ENCODE assay signal across 8 cellular contexts in genomic region chrX:120308959-120309872, GRCh38. TPM values are rescaled to one million over a fixed set of nuclear protein-coding genes. Genes with fewer than 3 reads are reported as not detected.
DNase-seq lines count a peak whose midpoint lies in the region; ATAC-seq and TF ChIP-seq lines count a peak whose summit lies in the region.

No MANE protein-coding gene starts in this region.

- H3K36me3 ChIP-seq in OCI-LY7 (ENCODE audit: insufficient read depth, low read length) = no peaks in the 10 kb centered on the region
- H3K36me3 ChIP-seq in heart left ventricle = no peaks in the 10 kb centered on the region

- H3K9me3 ChIP-seq in OCI-LY7 (ENCODE audit: low read length) (no peaks in the 10 kb centered on the region), heart left ventricle (no peaks in the 10 kb centered on the region)

- peak; percentile 27 for TF ChIP-seq POLR2A in GM19099 (IDR thresholded peaks at IDR 0.05; ENCODE audit: extremely low read depth, insufficient read length, low read depth)
- no peak for TF ChIP-seq POLR2A in heart left ventricle (IDR thresholded peaks at IDR 0.05)

- POLR2A ChIA-PET in OCI-LY7 (lab: Charles Lee) = no interaction called here

- peak; percentile 28 for TF ChIP-seq CTCF in AG10803 (conservative IDR thresholded peaks at IDR 0.05; ENCODE audit: low read length)
- TF ChIP-seq CTCF in OCI-LY7 (conservative IDR thresholded peaks at IDR 0.05; ENCODE audit: low read length) = peak; percentile 72
- peak in 7 of 12 donors; percentile 6 to 39 (median 35) for TF ChIP-seq CTCF in heart left ventricle (IDR thresholded peaks at IDR 0.05)
- TF ChIP-seq CTCF in progenitor cell of endocrine pancreas (IDR thresholded peaks at IDR 0.05; ENCODE audit: unreplicated experiment) = peak; percentile 54

- BruUV-seq in OCI-LY7 (replicated peaks; lab: Mats Ljungman, UMichigan) = no TSS peak

- CTCF ChIA-PET in OCI-LY7 (lab: Charles Lee; ENCODE audit: unreplicated experiment) = no interaction called here
- CTCF ChIA-PET in activated naive CD4-positive, alpha-beta T cell treated with anti-CD3 and anti-CD28 coated beads for 36 hours (lab: Charles Lee) = interaction anchor here (0.5 to 2.2 kb wide), 7 partner anchors 9 to 821 kb away, joined by 3 to 8 read pairs (median 3); partner anchors contain the start of gene ZBTB33

- DNase-seq in AG10803 (ENCODE audit: low read depth) (peak; percentile 29), OCI-LY7 (ENCODE audit: low spot score) (peak; percentile 73), heart left ventricle (peak; percentile 43 to 70 (median 44)), progenitor cell of endocrine pancreas (ENCODE audit: low spot score, unreplicated experiment) (peak; percentile 40), ureter (ENCODE audit: low spot score) (peak; percentile 72)
- peak; percentile 80 for DNase-seq in activated naive CD4-positive, alpha-beta T cell treated with anti-CD3 and anti-CD28 coated beads for 36 hours

- no peaks in the 10 kb centered on the region for H3K79me2 ChIP-seq in OCI-LY7 (ENCODE audit: insufficient read depth, low read depth, low read length)

- H4K20me1 ChIP-seq in OCI-LY7 (ENCODE audit: insufficient read depth, low read length) = no peaks in the 10 kb centered on the region

- 1 to 45% (median 20%) methylated on average over 45 to 52 of the region's 52 CpGs for WGBS in heart left ventricle, 4 donors

- peak; percentile 87 for ATAC-seq in HG03378 (IDR thresholded peaks at IDR 0.05; ENCODE audit: unreplicated experiment)
- ATAC-seq in heart left ventricle = peak; percentile 61 to 85 (median 78)

- no peaks in the 10 kb centered on the region for H3K36me3 Mint-ChIP-seq in activated naive CD4-positive, alpha-beta T cell treated with anti-CD3 and anti-CD28 coated beads for 36 hours (ENCODE audit: low read depth)
- H3K36me3 Mint-ChIP-seq in progenitor cell of endocrine pancreas (ENCODE audit: insufficient read depth) = no peaks in the 10 kb centered on the region

- peaks cover 7% of the 10 kb centered on the region for H3K4me1 Mint-ChIP-seq in activated naive CD4-positive, alpha-beta T cell treated with anti-CD3 and anti-CD28 coated beads for 36 hours (ENCODE audit: low read depth)
- H3K4me1 Mint-ChIP-seq in progenitor cell of endocrine pancreas (ENCODE audit: low read depth) = peaks cover 10% of the 10 kb centered on the region

- peak overlapping the region; percentile 15 for H3K27ac Mint-ChIP-seq in activated naive CD4-positive, alpha-beta T cell treated with anti-CD3 and anti-CD28 coated beads for 36 hours
- H3K27ac Mint-ChIP-seq in progenitor cell of endocrine pancreas = peak overlapping the region; percentile 42

- H3K27ac ChIP-seq in OCI-LY7 (ENCODE audit: low read depth, low read length, poor library complexity, severe bottlenecking) = no peak overlapping the region
- no peak overlapping the region for H3K27ac ChIP-seq in heart left ventricle

- H3K9me3 Mint-ChIP-seq in activated naive CD4-positive, alpha-beta T cell treated with anti-CD3 and anti-CD28 coated beads for 36 hours = no peaks in the 10 kb centered on the region
- peaks cover 6% of the 10 kb centered on the region for H3K9me3 Mint-ChIP-seq in progenitor cell of endocrine pancreas (ENCODE audit: low read depth)

- peak overlapping the region; percentile 9 for H3K4me3 ChIP-seq in AG10803 (ENCODE audit: low read length)
- H3K4me3 ChIP-seq in OCI-LY7 (ENCODE audit: low read depth, low read length, poor library complexity, severe bottlenecking) = peak overlapping the region; percentile 56
- peak overlapping the region; percentile 3 to 49 (median 39) for H3K4me3 ChIP-seq in heart left ventricle

- H3K9me2 ChIP-seq in OCI-LY7 (ENCODE audit: insufficient read depth, low read length) = no peaks in the 10 kb centered on the region

- H3K4me1 ChIP-seq in OCI-LY7 (ENCODE audit: insufficient read depth, low read length, poor library complexity, severe bottlenecking) (peaks cover 11% of the 10 kb centered on the region), heart left ventricle (peaks cover 0 to 22% (median 9%) of the 10 kb centered on the region in 12 donors)

- H3K4me3 Mint-ChIP-seq in activated naive CD4-positive, alpha-beta T cell treated with anti-CD3 and anti-CD28 coated beads for 36 hours = peak overlapping the region; percentile 79
- peak overlapping the region; percentile 61 for H3K4me3 Mint-ChIP-seq in progenitor cell of endocrine pancreas (ENCODE audit: low read depth)

- H3K27me3 ChIP-seq in heart left ventricle = peaks cover 0 to 71% (median 8%) of the 10 kb centered on the region in 9 donors

- intact Hi-C loops in OCI-LY7 (cut with micrococcal nuclease; ENCODE audit: unreplicated experiment) = no loop called here
- intact Hi-C loops in activated naive CD4-positive, alpha-beta T cell treated with anti-CD3 and anti-CD28 coated beads for 36 hours (cut with micrococcal nuclease) = loop anchor here (1.0 to 5.0 kb wide), 3 partner anchors 59 to 178 kb away; partner anchors contain the start of genes LAMP2 and ZBTB33
- intact Hi-C loops in heart left ventricle (cut with DNase I) = loop anchor here in 4 of 10 donors (5.0 to 10.0 kb wide), 3 partner anchors 54 to 64 kb away; partner anchors contain the start of gene ZBTB33 (in 3 of the 4)

- H3K27me3 Mint-ChIP-seq in activated naive CD4-positive, alpha-beta T cell treated with anti-CD3 and anti-CD28 coated beads for 36 hours (ENCODE audit: low read depth) = peaks cover 17% of the 10 kb centered on the region
- peaks cover 76% of the 10 kb centered on the region for H3K27me3 Mint-ChIP-seq in progenitor cell of endocrine pancreas

- peak overlapping the region; percentile 67; the same call in 1 of the 2 replicates for H2AFZ ChIP-seq in OCI-LY7 (ENCODE audit: low read length)

- peak overlapping the region; percentile 69 for H3K4me2 ChIP-seq in OCI-LY7 (ENCODE audit: low read length)

RNA-seq across cellular contexts. Expression of gene TMEM255A, which starts 2.0 kb away (rescaled TPM):
- total RNA-seq in OCI-LY7 (2014; rRNA removed; shearing (Covaris generic)) = not detected in 2 replicates
- total RNA-seq in OCI-LY7 (2022) = not detected in 2 replicates
- not detected for total RNA-seq in activated naive CD4-positive, alpha-beta T cell treated with anti-CD3 and anti-CD28 coated beads for 36 hours
- 1 to 10 TPM in 1 of 9 donors, under 1 TPM in 8; 0.07 to 2.4 (median 0.37) TPM for total RNA-seq in heart left ventricle
- under 1 TPM; 0.04 to 0.15 TPM for polyA plus RNA-seq in heart left ventricle
- 0.46 and 0.51 TPM in 2 replicates for total RNA-seq in progenitor cell of endocrine pancreas
- total RNA-seq in ureter = 2.1 TPM

RNA-seq across cellular contexts. Expression of gene ATP1B4, which starts 52.7 kb away (rescaled TPM):
- total RNA-seq in OCI-LY7 (2014; rRNA removed; shearing (Covaris generic)) = not detected in 2 replicates
- total RNA-seq in OCI-LY7 (2022) (not detected in 2 replicates), heart left ventricle (1 to 10 TPM in 2 of 9 donors, under 1 TPM in 5, not detected in 2; 0.09 to 6.5 (median 0.13) TPM), progenitor cell of endocrine pancreas (not detected in 2 replicates), ureter (not detected)
- total RNA-seq in activated naive CD4-positive, alpha-beta T cell treated with anti-CD3 and anti-CD28 coated beads for 36 hours = not detected
- polyA plus RNA-seq in heart left ventricle = under 1 TPM in 1 of 2 donors, not detected in 1; 0.15 TPM

RNA-seq across cellular contexts. Expression of gene ZBTB33, which starts 58.6 kb away (rescaled TPM):
- 16.7 TPM in 2 replicates for total RNA-seq in OCI-LY7 (2014; rRNA removed; shearing (Covaris generic))
- total RNA-seq in OCI-LY7 (2022) (17.7 and 19.3 TPM in 2 replicates), heart left ventricle (1 to 10 TPM; 5.3 to 8.9 (median 7.1) TPM), progenitor cell of endocrine pancreas (40.4 and 41.3 TPM in 2 replicates), ureter (15.2 TPM)
- 10 to 100 TPM; 12.1 to 12.6 TPM for total RNA-seq in activated naive CD4-positive, alpha-beta T cell treated with anti-CD3 and anti-CD28 coated beads for 36 hours
- polyA plus RNA-seq in heart left ventricle = 1 to 10 TPM; 1.6 to 5.2 TPM

Comparison
In these comparisons a context has a peak if more than half of its experiments do, and no peak if none do; other contexts are left out.
1. DNase-seq: peak in every context shown above with its lines; median percentile 80 in activated naive CD4-positive, alpha-beta T cell treated with anti-CD3 and anti-CD28 coated beads for 36 hours; 73 in OCI-LY7; 72 in ureter; 44 in heart left ventricle; 40 in progenitor cell of endocrine pancreas; 29 in AG10803.